ENCODE assay signal across 9 cellular contexts in genomic region chr15:95025924-95026728, GRCh38.
DNase-seq lines count a peak whose midpoint lies in the region; ATAC-seq and TF ChIP-seq lines count a peak whose summit lies in the region.
"Had no signal": no experiment of that assay in that cellular context is flagged by ENCODE, and none has a peak within 500 bp of the region (broad histone marks: within the 10 kb centered on the region; RNA-seq: fewer than 3 reads in every experiment).

No MANE protein-coding gene starts in this region.

- no peak overlapping the region for H3K27ac Mint-ChIP-seq in CD4-positive, alpha-beta T cell
- H3K27ac Mint-ChIP-seq: activated naive CD4-positive, alpha-beta T cell treated with anti-CD3 and anti-CD28 coated beads, Interleukin-2, amount 50 U/mL, for 24 hours had no signal

- no peak overlapping the region for H3K4me3 ChIP-seq in adipocyte (ENCODE audit: low read length)
- no peak overlapping the region for H3K4me3 ChIP-seq in kidney epithelial cell (ENCODE audit: low read depth, low read length)
- no peak overlapping the region for H3K4me3 ChIP-seq in vagina

- TF ChIP-seq POLR2A in vagina (IDR thresholded peaks at IDR 0.05) = no peak

- POLR2A ChIA-PET in CD4-positive, alpha-beta T cell (lab: Charles Lee) = no interaction called here

- H3K27me3 Mint-ChIP-seq in CD4-positive, alpha-beta T cell = peaks cover 5% of the 10 kb centered on the region

- H3K9me3 ChIP-seq in adipocyte (ENCODE audit: control insufficient read depth, low read length) = peaks cover 7% of the 10 kb centered on the region
- no peaks in the 10 kb centered on the region for H3K9me3 ChIP-seq in vagina
- peaks cover 7% of the 10 kb centered on the region for H3K9me3 ChIP-seq in CD4-positive, alpha-beta T cell (ENCODE audit: control insufficient read depth, low read length)

- no peaks in the 10 kb centered on the region for H3K4me1 Mint-ChIP-seq in CD4-positive, alpha-beta T cell (ENCODE audit: low read depth)
- H3K4me1 Mint-ChIP-seq: activated naive CD4-positive, alpha-beta T cell treated with anti-CD3 and anti-CD28 coated beads, Interleukin-2, amount 50 U/mL, for 24 hours had no signal

- H3K4me1 ChIP-seq in adipocyte (ENCODE audit: control insufficient read depth, insufficient read depth, low read length) (no peaks in the 10 kb centered on the region), vagina (no peaks in the 10 kb centered on the region)

- H3K9me3 Mint-ChIP-seq in CD4-positive, alpha-beta T cell = peaks cover 6% of the 10 kb centered on the region

- no peak for ATAC-seq in HG03354 (IDR thresholded peaks at IDR 0.05; ENCODE audit: poor library complexity, severe bottlenecking, unreplicated experiment)
- ATAC-seq in CD4-positive, alpha-beta T cell (ENCODE audit: poor library complexity) = no peak

- no peaks in the 10 kb centered on the region for H3K36me3 Mint-ChIP-seq in CD4-positive, alpha-beta T cell (ENCODE audit: low read depth)
- H3K36me3 Mint-ChIP-seq: activated naive CD4-positive, alpha-beta T cell treated with anti-CD3 and anti-CD28 coated beads, Interleukin-2, amount 50 U/mL, for 24 hours had no signal

- H3K4me3 Mint-ChIP-seq in CD4-positive, alpha-beta T cell = no peak overlapping the region
- H3K4me3 Mint-ChIP-seq: activated naive CD4-positive, alpha-beta T cell treated with anti-CD3 and anti-CD28 coated beads, Interleukin-2, amount 50 U/mL, for 24 hours had no signal

- H3K36me3 ChIP-seq in adipocyte (ENCODE audit: control insufficient read depth, insufficient read depth, low read length, severe bottlenecking) (no peaks in the 10 kb centered on the region), kidney epithelial cell (ENCODE audit: control insufficient read depth, insufficient read depth, low read length) (no peaks in the 10 kb centered on the region), vagina (no peaks in the 10 kb centered on the region)

- CTCF ChIA-PET in CD4-positive, alpha-beta T cell (lab: Charles Lee) = no interaction called here

- in situ Hi-C loops in KBM-7 (cut with MboI; ENCODE audit: low pct_unique_long_range_greater_than_20kb, low sequenced_read_pairs) = no loop called here

- no peak overlapping the region for H3K27ac ChIP-seq in vagina
- H3K27ac ChIP-seq in CD4-positive, alpha-beta T cell (ENCODE audit: low read depth, low read length) = no peak overlapping the region

- H3K9ac ChIP-seq in adipocyte (ENCODE audit: low read length) = peak overlapping the region; percentile 21

- peak; percentile 79 for TF ChIP-seq CTCF in kidney epithelial cell (IDR thresholded peaks at IDR 0.05; ENCODE audit: insufficient read depth, low read length, poor library complexity, severe bottlenecking)
- peak in 2 of 3 experiments; percentile 10 to 34 for TF ChIP-seq CTCF in vagina (IDR thresholded peaks at IDR 0.05)
- TF ChIP-seq CTCF in CD4-positive, alpha-beta T cell (IDR thresholded peaks at IDR 0.05) = no peak

- DNase-seq in SIG-M5 treated with dmso at 0.1 percent for 504 hours (lab: John Stamatoyannopoulos, UW; ENCODE audit: unreplicated experiment) (peak; percentile 17), SIG-M5 (lab: John Stamatoyannopoulos, UW) (no peak), KBM-7 (peak; percentile 47), adipocyte (ENCODE audit: low read depth) (peak; percentile 79), kidney epithelial cell (ENCODE audit: low read depth) (no peak), vagina (ENCODE audit: extremely low spot score in 2 of 2) (no peak)
- DNase-seq in CD4-positive, alpha-beta T cell = no peak

- intact Hi-C loops in vagina (cut with DNase I) = loop anchor here (10.0 kb wide), 1 partner anchor 1299 kb away; no protein-coding TSS in a partner anchor
- intact Hi-C loops in CD4-positive, alpha-beta T cell (cut with DNase I, micrococcal nuclease) = no loop called here

- H3K27me3 ChIP-seq in adipocyte (replicated peaks; ENCODE audit: control insufficient read depth, insufficient read depth, low read length) (no peaks in the 10 kb centered on the region), kidney epithelial cell (ENCODE audit: control insufficient read depth, insufficient read depth, low read length) (no peaks in the 10 kb centered on the region), vagina (no peaks in the 10 kb centered on the region)
- no peaks in the 10 kb centered on the region for H3K27me3 ChIP-seq in CD4-positive, alpha-beta T cell (ENCODE audit: control insufficient read depth, insufficient read depth, low read length)

Comparison
In these comparisons a context has a peak if more than half of its experiments do, and no peak if none do; other contexts are left out.
1. DNase-seq: peak in SIG-M5 treated with dmso at 0.1 percent for 504 hours (single experiment), KBM-7 (single experiment) and adipocyte (single experiment); none in SIG-M5 (single experiment), kidney epithelial cell (single experiment), vagina (0 of 2) and CD4-positive, alpha-beta T cell (0 of 10).